ENCODE assay signal across 6 cellular contexts in the genomic region with DNA sequence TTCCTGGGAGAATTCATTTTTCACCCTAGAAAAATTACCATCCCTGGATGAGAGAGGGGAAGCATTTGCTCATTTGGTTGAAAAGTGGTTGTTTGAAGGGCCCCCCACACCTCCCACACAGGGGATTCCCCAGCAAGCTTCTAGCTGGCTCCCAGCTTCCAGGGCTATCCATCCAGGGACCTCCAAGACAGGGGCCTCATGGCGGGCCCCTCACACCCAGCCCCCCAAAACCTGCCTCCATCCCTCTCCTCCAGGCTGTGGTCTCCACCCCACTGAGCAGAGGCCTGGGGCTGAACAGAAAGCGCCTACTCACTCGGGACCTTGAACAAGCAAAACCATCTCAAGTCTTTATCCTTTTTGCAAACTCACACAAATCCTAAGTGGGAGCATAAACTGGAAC. TPM values are rescaled to one million over a fixed set of nuclear protein-coding genes. Genes with fewer than 3 reads are reported as not detected.
"Had no signal": no experiment of that assay in that cellular context is flagged by ENCODE, and none has a peak within 500 bp of the region (broad histone marks: within the 10 kb centered on the region; RNA-seq: fewer than 3 reads in every experiment).

No MANE protein-coding gene starts in this region.

- H3K4me3 ChIP-seq: GM23338 had no signal

- ATAC-seq: GM23338 had no signal

- H2AFZ ChIP-seq: GM23338 had no signal

- H3K4me2 ChIP-seq: GM23338 had no signal

- DNase-seq: H9, KBM-7 had no signal

- H3K27ac ChIP-seq: HL-60 had no signal

RNA-seq across cellular contexts. Expression of gene GRIP2, which starts 48.6 kb away (rescaled TPM):
- total RNA-seq: HT1080 had no signal
- polyA plus RNA-seq: IgD-negative memory B cell had no signal
